Comparison of ENCODE assay signal across 8 cellular contexts in genomic region chr16:29675811-29676643, GRCh38.
DNase-seq lines count a peak whose midpoint lies in the region; ATAC-seq and TF ChIP-seq lines count a peak whose summit lies in the region.

No MANE protein-coding gene starts in this region.

- no peak overlapping the region for H3K4me3 Mint-ChIP-seq in stimulated activated naive CD8-positive, alpha-beta T cell treated with anti-CD3 and anti-CD28 coated beads, Interleukin-15, amount 100 ng/mL, for 72 hours

- CTCF ChIA-PET in RWPE1 (lab: Yijun Ruan, JAX): interaction anchor here (0.6 kb wide), 1 partner anchor 448 kb away, joined by 4 read pairs; no protein-coding TSS in a partner anchor

- H3K9me3 Mint-ChIP-seq in stimulated activated naive CD8-positive, alpha-beta T cell treated with anti-CD3 and anti-CD28 coated beads, Interleukin-15, amount 100 ng/mL, for 72 hours: no peaks in the 10 kb centered on the region

- POLR2A ChIA-PET in RWPE1 (lab: Yijun Ruan, JAX; ENCODE audit: low non-redundant PET): no interaction called here

- H3K27ac Mint-ChIP-seq in stimulated activated naive CD8-positive, alpha-beta T cell treated with anti-CD3 and anti-CD28 coated beads, Interleukin-15, amount 100 ng/mL, for 72 hours: peak overlapping the region in 1 of 2 donors; percentile 7

- peaks cover 36% of the 10 kb centered on the region for H3K4me1 Mint-ChIP-seq in stimulated activated naive CD8-positive, alpha-beta T cell treated with anti-CD3 and anti-CD28 coated beads, Interleukin-15, amount 100 ng/mL, for 72 hours

- H3K4me3 ChIP-seq in AG10803 (ENCODE audit: low read length) (no peak overlapping the region), fibroblast of mammary gland (ENCODE audit: control insufficient read depth, low read depth, low read length) (no peak overlapping the region)

- ATAC-seq in GM19043 (IDR thresholded peaks at IDR 0.05; ENCODE audit: low read depth, unreplicated experiment): peak; percentile 52
- peak; percentile 73 for ATAC-seq in stimulated activated naive CD8-positive, alpha-beta T cell treated with anti-CD3 and anti-CD28 coated beads, Interleukin-15, amount 100 ng/mL, for 72 hours

- H3K27ac ChIP-seq in RWPE1: no peak overlapping the region

- TF ChIP-seq CTCF in AG10803 (conservative IDR thresholded peaks at IDR 0.05; ENCODE audit: low read length): no peak
- no peak for TF ChIP-seq CTCF in RWPE1 (conservative IDR thresholded peaks at IDR 0.05; ENCODE audit: low read depth)
- no peak for TF ChIP-seq CTCF in fibroblast of mammary gland (conservative IDR thresholded peaks at IDR 0.05; ENCODE audit: control insufficient read depth, insufficient read depth, low read depth, low read length)

- no peaks in the 10 kb centered on the region for H3K27me3 Mint-ChIP-seq in stimulated activated naive CD8-positive, alpha-beta T cell treated with anti-CD3 and anti-CD28 coated beads, Interleukin-15, amount 100 ng/mL, for 72 hours

- DNase-seq in AG10803 (ENCODE audit: low read depth) (peak; percentile 13), RWPE1 (ENCODE audit: low spot score) (peak; percentile 28), fibroblast of mammary gland (ENCODE audit: low read depth) (peak; percentile 38), NCI-H2107 (lab: John Stamatoyannopoulos, UW) (no peak), NCI-H1105 treated with DMSO at 0.1 percent for 48 hours (lab: John Stamatoyannopoulos, UW) (no peak), NCI-H187 (lab: John Stamatoyannopoulos, UW) (no peak)
- DNase-seq in stimulated activated naive CD8-positive, alpha-beta T cell treated with anti-CD3 and anti-CD28 coated beads, Interleukin-15, amount 100 ng/mL, for 72 hours: no peak

Comparison
In these comparisons a context has a peak if more than half of its experiments do, and no peak if none do; other contexts are left out.
1. DNase-seq: peak in AG10803 (single experiment), RWPE1 (single experiment) and fibroblast of mammary gland (single experiment); none in stimulated activated naive CD8-positive, alpha-beta T cell treated with anti-CD3 and anti-CD28 coated beads, Interleukin-15, amount 100 ng/mL, for 72 hours (0 of 2), NCI-H2107 (single experiment), NCI-H1105 treated with DMSO at 0.1 percent for 48 hours (single experiment) and NCI-H187 (0 of 2).